19 cellular contexts compared by ENCODE assay signal in genomic region chr9:18566125-18566524, GRCh38.
DNase-seq lines count a peak whose midpoint lies in the region; ATAC-seq, FAIRE-seq and TF ChIP-seq lines count a peak whose summit lies in the region.
"Had no signal": no experiment of that assay in that cellular context is flagged by ENCODE, and none has a peak within 500 bp of the region (broad histone marks: within the 10 kb centered on the region; RNA-seq: fewer than 3 reads in every experiment).

No MANE protein-coding gene starts in this region.

- TF ChIP-seq CTCF in astrocyte (IDR thresholded peaks at IDR 0.05; ENCODE audit: insufficient read depth, low read depth, low read length): no peak
- no peak for TF ChIP-seq CTCF in foreskin fibroblast (IDR thresholded peaks at IDR 0.05; ENCODE audit: low read depth, low read length)
- no peak for TF ChIP-seq CTCF in suprapubic skin (IDR thresholded peaks at IDR 0.05)

- ATAC-seq in HG02885 (IDR thresholded peaks at IDR 0.05; ENCODE audit: poor library complexity, unreplicated experiment) (no peak), HG03108 (IDR thresholded peaks at IDR 0.05; ENCODE audit: unreplicated experiment) (no peak)
- ATAC-seq: gastroesophageal sphincter had no signal

- no peak for TF ChIP-seq POLR2A in suprapubic skin (IDR thresholded peaks at IDR 0.05)

- H3K36me3 ChIP-seq in astrocyte (ENCODE audit: insufficient read depth, low read length): no peaks in the 10 kb centered on the region
- no peaks in the 10 kb centered on the region for H3K36me3 ChIP-seq in suprapubic skin
- H3K36me3 ChIP-seq: gastroesophageal sphincter had no signal

- H3K4me1 Mint-ChIP-seq in astrocyte (ENCODE audit: low read depth, unreplicated experiment): peaks cover 5% of the 10 kb centered on the region
- H3K4me1 Mint-ChIP-seq: naive B cell had no signal

- peaks cover 2% of the 10 kb centered on the region for H3K36me3 Mint-ChIP-seq in astrocyte (ENCODE audit: low read depth, unreplicated experiment)
- H3K36me3 Mint-ChIP-seq: naive B cell had no signal

- H3K27me3 ChIP-seq in astrocyte (ENCODE audit: insufficient read depth, low read length): no peaks in the 10 kb centered on the region
- no peaks in the 10 kb centered on the region for H3K27me3 ChIP-seq in suprapubic skin
- H3K27me3 ChIP-seq: gastroesophageal sphincter had no signal

- H3K4me1 ChIP-seq in astrocyte (ENCODE audit: insufficient read depth, low read length): peaks cover 18% of the 10 kb centered on the region
- H3K4me1 ChIP-seq in suprapubic skin: peaks cover 7% of the 10 kb centered on the region

- H3K27ac ChIP-seq in astrocyte (ENCODE audit: low read depth, low read length) (peak overlapping the region; percentile 72), suprapubic skin (no peak overlapping the region)
- H3K27ac ChIP-seq: gastroesophageal sphincter, PC-9 had no signal

- H3K27me3 Mint-ChIP-seq in astrocyte (ENCODE audit: low read depth, unreplicated experiment): no peaks in the 10 kb centered on the region
- H3K27me3 Mint-ChIP-seq: naive B cell had no signal

- no peak overlapping the region for H3K4me3 Mint-ChIP-seq in astrocyte (ENCODE audit: unreplicated experiment)
- H3K4me3 Mint-ChIP-seq: naive B cell had no signal

- H3K79me2 ChIP-seq in astrocyte (ENCODE audit: insufficient read depth, low read length): peaks cover 78% of the 10 kb centered on the region

- peak overlapping the region; percentile 54 for H3K4me2 ChIP-seq in astrocyte (ENCODE audit: low read length)
- H3K4me2 ChIP-seq: PC-9 had no signal

- H3K27ac Mint-ChIP-seq in astrocyte (ENCODE audit: unreplicated experiment): no peak overlapping the region
- H3K27ac Mint-ChIP-seq: naive B cell had no signal

- WGBS in suprapubic skin: 70% methylated on average over 5 of the region's 5 CpGs

- H2AFZ ChIP-seq in astrocyte (ENCODE audit: low read depth, low read length): no peak overlapping the region
- H2AFZ ChIP-seq: PC-9 had no signal

- no peaks in the 10 kb centered on the region for H3K9me3 ChIP-seq in astrocyte (ENCODE audit: insufficient read depth, low read depth, low read length)
- peaks cover 3% of the 10 kb centered on the region for H3K9me3 ChIP-seq in suprapubic skin

- peaks cover 3% of the 10 kb centered on the region for H4K20me1 ChIP-seq in astrocyte (ENCODE audit: insufficient read depth, low read length)

- TF ChIP-seq EP300 in suprapubic skin (IDR thresholded peaks at IDR 0.05): no peak

- H3K9me3 Mint-ChIP-seq in astrocyte (ENCODE audit: unreplicated experiment): peaks cover 5% of the 10 kb centered on the region

- H3K9ac ChIP-seq in astrocyte (ENCODE audit: low read length): peak overlapping the region; percentile 54

- DNase-seq in HCEC 1CT (peak; percentile 84), astrocyte (ENCODE audit: low read depth) (peak; percentile 93), foreskin fibroblast (peak; percentile 61 to 70), stromal cell of bone marrow (ENCODE audit: low read depth) (peak; percentile 64), suprapubic skin (ENCODE audit: low spot score in 2 of 2) (no peak), mesenteric fat pad (ENCODE audit: low spot score) (no peak)
- DNase-seq: activated CD4-positive, alpha-beta T cell treated with anti-CD3 and anti-CD28 coated beads, Interleukin-2, amount 50 U/mL, for 48 hours; activated effector memory CD4-positive, alpha-beta T cell treated with Interleukin-2 at 50 U/mL for 16 hours; COR-L47; islet precursor cell; naive B cell; NCI-H1092 treated with DMSO at 0.1 percent for 48 hours; NCI-H226; PC-9; substantia nigra had no signal

- peak; percentile 93 for FAIRE-seq in astrocyte (lab: Jason Lieb, UNC)

- no peak overlapping the region for H3K4me3 ChIP-seq in astrocyte (ENCODE audit: insufficient read depth, low read depth, low read length)
- H3K4me3 ChIP-seq in foreskin fibroblast (ENCODE audit: low read depth in 1 of 2, low read length in 2 of 2): no peak overlapping the region
- no peak overlapping the region for H3K4me3 ChIP-seq in suprapubic skin
- H3K4me3 ChIP-seq: gastroesophageal sphincter, PC-9, skin epidermis had no signal

Comparison
In these comparisons a context has a peak if more than half of its experiments do, and no peak if none do; other contexts are left out.
1. DNase-seq: peak in HCEC 1CT (single experiment), astrocyte (single experiment), foreskin fibroblast (2 of 2) and stromal cell of bone marrow (single experiment); none in suprapubic skin (0 of 2) and mesenteric fat pad (single experiment).